In the genomic region with DNA sequence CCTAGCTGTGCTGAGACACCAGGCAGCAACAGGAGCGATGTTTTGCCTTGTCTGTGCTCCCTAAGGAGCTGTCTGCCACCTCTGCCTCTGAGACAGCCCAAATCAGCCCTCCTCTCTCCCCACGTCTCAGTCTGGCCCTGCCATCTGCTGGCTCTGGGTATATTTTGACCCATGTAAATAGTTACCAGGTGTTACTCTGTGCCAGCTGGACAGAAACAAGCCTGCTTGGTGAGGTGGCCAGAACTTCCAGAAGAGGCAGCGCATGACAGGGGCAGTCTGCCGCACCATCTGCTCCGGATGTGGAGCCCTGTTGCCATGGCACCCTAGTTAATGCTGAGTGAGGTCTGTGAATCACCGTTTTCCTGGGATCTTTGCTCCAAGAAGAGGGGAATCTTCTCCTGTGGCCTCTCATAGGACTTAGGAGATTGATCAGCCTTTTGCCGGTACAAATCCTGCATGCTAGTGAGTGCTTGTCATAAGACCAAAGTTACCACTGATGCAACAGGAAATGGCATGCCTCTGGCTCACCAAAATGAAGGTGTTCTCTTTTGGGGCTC, we compare ENCODE assay signal across 9 cellular contexts. TPM values are rescaled to one million over a fixed set of nuclear protein-coding genes. Genes with fewer than 3 reads are reported as not detected.
DNase-seq lines count a peak whose midpoint lies in the region; ATAC-seq and TF ChIP-seq lines count a peak whose summit lies in the region.
"Had no signal": no experiment of that assay in that cellular context is flagged by ENCODE, and none has a peak within 500 bp of the region (broad histone marks: within the 10 kb centered on the region; RNA-seq: fewer than 3 reads in every experiment).

No MANE protein-coding gene starts in this region.

- H3K4me1 Mint-ChIP-seq in activated CD4-positive, alpha-beta T cell treated with anti-CD3 and anti-CD28 coated beads, Interleukin-2, amount 10 ng/mL, durations not matched to agents 24 days and 14 days = peaks cover 37% of the 10 kb centered on the region

- DNase-seq in activated CD4-positive, alpha-beta T cell treated with anti-CD3 and anti-CD28 coated beads, Interleukin-2, amount 10 ng/mL, durations not matched to agents 24 days and 14 days = peak; percentile 79
- DNase-seq in activated CD4-positive, alpha-beta T cell treated with anti-CD3 and anti-CD28 coated beads, Interleukin-2, amount 50 U/mL, for 4 hours = no peak
- peak; percentile 92 for DNase-seq in NCI-H82 (lab: John Stamatoyannopoulos, UW)
- peak; percentile 96 to 99 for DNase-seq in cardiac fibroblast (ENCODE audit: low read depth in 2 of 2)
- peak; percentile 75 for DNase-seq in left kidney (ENCODE audit: low read depth, low spot score)
- no peak for DNase-seq in stimulated activated naive CD8-positive, alpha-beta T cell treated with anti-CD3 and anti-CD28 coated beads, Interleukin-15, Interleukin-2, amounts not matched to agents 100 U/mL and 50 U/mL, for 24 hours

- peak overlapping the region; percentile 75 for H3K27ac Mint-ChIP-seq in activated CD4-positive, alpha-beta T cell treated with anti-CD3 and anti-CD28 coated beads, Interleukin-2, amount 10 ng/mL, durations not matched to agents 24 days and 14 days

- peak; percentile 28 for ATAC-seq in stimulated activated naive CD8-positive, alpha-beta T cell treated with anti-CD3 and anti-CD28 coated beads, Interleukin-15, Interleukin-2, amounts not matched to agents 100 U/mL and 50 U/mL, for 24 hours
- no peak for ATAC-seq in GM21381 (IDR thresholded peaks at IDR 0.05; ENCODE audit: unreplicated experiment)
- ATAC-seq in HG03378 (IDR thresholded peaks at IDR 0.05; ENCODE audit: unreplicated experiment) = no peak

- no peaks in the 10 kb centered on the region for H3K27me3 Mint-ChIP-seq in activated CD4-positive, alpha-beta T cell treated with anti-CD3 and anti-CD28 coated beads, Interleukin-2, amount 10 ng/mL, durations not matched to agents 24 days and 14 days

- H3K36me3 Mint-ChIP-seq in activated CD4-positive, alpha-beta T cell treated with anti-CD3 and anti-CD28 coated beads, Interleukin-2, amount 10 ng/mL, durations not matched to agents 24 days and 14 days (ENCODE audit: low read depth) = peaks cover 6% of the 10 kb centered on the region

- peak overlapping the region; percentile 19 for H3K4me3 Mint-ChIP-seq in activated CD4-positive, alpha-beta T cell treated with anti-CD3 and anti-CD28 coated beads, Interleukin-2, amount 10 ng/mL, durations not matched to agents 24 days and 14 days

- intact Hi-C loops in activated CD4-positive, alpha-beta T cell treated with anti-CD3 and anti-CD28 coated beads, Interleukin-2, amount 10 ng/mL, durations not matched to agents 24 days and 14 days (cut with micrococcal nuclease) = loop anchor here (1.0 kb wide), 1 partner anchor 52 kb away; the partner anchor contains the start of gene CFAP58

- peak overlapping the region in 1 of 2 donors; percentile 38 for H3K4me3 ChIP-seq in cardiac fibroblast (replicated peaks in 1 of 2; ENCODE audit: low read depth in 2 of 2, low read length in 2 of 2)
- H3K4me3 ChIP-seq: BLaER1 had no signal

- no peaks in the 10 kb centered on the region for H3K9me3 Mint-ChIP-seq in activated CD4-positive, alpha-beta T cell treated with anti-CD3 and anti-CD28 coated beads, Interleukin-2, amount 10 ng/mL, durations not matched to agents 24 days and 14 days

- no peak for TF ChIP-seq CTCF in cardiac fibroblast (IDR thresholded peaks at IDR 0.05; ENCODE audit: low read depth, low read length)

RNA-seq across cellular contexts. Expression of gene GSTO2, which starts 31.8 kb away (rescaled TPM):
- 0.77 and 1.3 TPM in 2 replicates for total RNA-seq in activated CD4-positive, alpha-beta T cell treated with anti-CD3 and anti-CD28 coated beads, Interleukin-2, amount 10 ng/mL, durations not matched to agents 24 days and 14 days

RNA-seq across cellular contexts. Expression of gene ITPRIP, which starts 37.5 kb away (rescaled TPM):
- 14.7 and 15.4 TPM in 2 replicates for total RNA-seq in activated CD4-positive, alpha-beta T cell treated with anti-CD3 and anti-CD28 coated beads, Interleukin-2, amount 10 ng/mL, durations not matched to agents 24 days and 14 days

RNA-seq across cellular contexts. Expression of gene GSTO1, which starts 46.1 kb away (rescaled TPM):
- total RNA-seq in activated CD4-positive, alpha-beta T cell treated with anti-CD3 and anti-CD28 coated beads, Interleukin-2, amount 10 ng/mL, durations not matched to agents 24 days and 14 days = 136 and 140 TPM in 2 replicates

RNA-seq across cellular contexts. Expression of gene CFAP58, which starts 52.8 kb away (rescaled TPM):
- total RNA-seq in activated CD4-positive, alpha-beta T cell treated with anti-CD3 and anti-CD28 coated beads, Interleukin-2, amount 10 ng/mL, durations not matched to agents 24 days and 14 days = 0.16 and 0.19 TPM in 2 replicates

Comparison
In these comparisons a context has a peak if more than half of its experiments do, and no peak if none do; other contexts are left out.
1. DNase-seq: peak in activated CD4-positive, alpha-beta T cell treated with anti-CD3 and anti-CD28 coated beads, Interleukin-2, amount 10 ng/mL, durations not matched to agents 24 days and 14 days (single experiment), NCI-H82 (single experiment), cardiac fibroblast (2 of 2) and left kidney (single experiment); none in activated CD4-positive, alpha-beta T cell treated with anti-CD3 and anti-CD28 coated beads, Interleukin-2, amount 50 U/mL, for 4 hours (0 of 2) and stimulated activated naive CD8-positive, alpha-beta T cell treated with anti-CD3 and anti-CD28 coated beads, Interleukin-15, Interleukin-2, amounts not matched to agents 100 U/mL and 50 U/mL, for 24 hours (single experiment).